In genomic region chr10:76382381-76382851, GRCh38 we compare ENCODE assay signal across 18 cellular contexts.
DNase-seq lines count a peak whose midpoint lies in the region; ATAC-seq and TF ChIP-seq lines count a peak whose summit lies in the region.
"Had no signal": no experiment of that assay in that cellular context is flagged by ENCODE, and none has a peak within 500 bp of the region (broad histone marks: within the 10 kb centered on the region; RNA-seq: fewer than 3 reads in every experiment).

No MANE protein-coding gene starts in this region.

- no peak overlapping the region for H3K27ac ChIP-seq in naive thymus-derived CD4-positive, alpha-beta T cell (ENCODE audit: low read depth, low read length)
- H3K27ac ChIP-seq: ovary, SJCRH30 had no signal

- H3K36me3 ChIP-seq in skeletal muscle satellite cell (ENCODE audit: insufficient read depth, low read length) = no peaks in the 10 kb centered on the region
- no peaks in the 10 kb centered on the region for H3K36me3 ChIP-seq in naive thymus-derived CD4-positive, alpha-beta T cell (ENCODE audit: control insufficient read depth in 2 of 3, insufficient read depth in 3 of 3, low read length in 3 of 3)
- H3K36me3 ChIP-seq: ovary, SJCRH30 had no signal

- H3K27me3 Mint-ChIP-seq in naive thymus-derived CD4-positive, alpha-beta T cell = peaks cover 0 to 4% (median 0%) of the 10 kb centered on the region in 5 donors
- H3K27me3 Mint-ChIP-seq: stimulated activated naive CD8-positive, alpha-beta T cell treated with anti-CD3 and anti-CD28 coated beads, Interleukin-15, Interleukin-2, amounts not matched to agents 100 ng/mL and 50 ng/mL, for 24 hours had no signal

- H3K27ac Mint-ChIP-seq in naive thymus-derived CD4-positive, alpha-beta T cell = no peak overlapping the region
- H3K27ac Mint-ChIP-seq: stimulated activated naive CD8-positive, alpha-beta T cell treated with anti-CD3 and anti-CD28 coated beads, Interleukin-15, Interleukin-2, amounts not matched to agents 100 ng/mL and 50 ng/mL, for 24 hours had no signal

- no peaks in the 10 kb centered on the region for H3K36me3 Mint-ChIP-seq in naive thymus-derived CD4-positive, alpha-beta T cell

- intact Hi-C loops in naive thymus-derived CD4-positive, alpha-beta T cell (cut with micrococcal nuclease) = no loop called here

- H3K9me3 ChIP-seq in skeletal muscle satellite cell (replicated peaks; ENCODE audit: low read length) = no peaks in the 10 kb centered on the region
- H3K9me3 ChIP-seq in naive thymus-derived CD4-positive, alpha-beta T cell (ENCODE audit: control insufficient read depth in 2 of 3, low read length in 3 of 3) = no peaks in the 10 kb centered on the region
- H3K9me3 ChIP-seq: ovary, SJCRH30 had no signal

- POLR2A ChIA-PET in naive thymus-derived CD4-positive, alpha-beta T cell (lab: Charles Lee) = no interaction called here

- H3K9me3 Mint-ChIP-seq in naive thymus-derived CD4-positive, alpha-beta T cell = peaks cover 0 to 16% (median 4%) of the 10 kb centered on the region in 11 donors
- H3K9me3 Mint-ChIP-seq: stimulated activated naive CD8-positive, alpha-beta T cell treated with anti-CD3 and anti-CD28 coated beads, Interleukin-15, Interleukin-2, amounts not matched to agents 100 ng/mL and 50 ng/mL, for 24 hours had no signal

- H3K4me3 Mint-ChIP-seq in naive thymus-derived CD4-positive, alpha-beta T cell = no peak overlapping the region
- H3K4me3 Mint-ChIP-seq: stimulated activated naive CD8-positive, alpha-beta T cell treated with anti-CD3 and anti-CD28 coated beads, Interleukin-15, Interleukin-2, amounts not matched to agents 100 ng/mL and 50 ng/mL, for 24 hours had no signal

- CTCF ChIA-PET in naive thymus-derived CD4-positive, alpha-beta T cell (lab: Charles Lee) = no interaction called here

- no peak overlapping the region for H3K4me3 ChIP-seq in fibroblast of villous mesenchyme (ENCODE audit: low read depth, low read length)
- no peak overlapping the region for H3K4me3 ChIP-seq in skeletal muscle satellite cell (ENCODE audit: low read length)
- H3K4me3 ChIP-seq in naive thymus-derived CD4-positive, alpha-beta T cell (ENCODE audit: low read length) = no peak overlapping the region
- H3K4me3 ChIP-seq: ovary, SJCRH30 had no signal

- no peak overlapping the region for H3K9ac ChIP-seq in skeletal muscle satellite cell (ENCODE audit: low read depth, low read length)

- no peaks in the 10 kb centered on the region for H3K27me3 ChIP-seq in skeletal muscle satellite cell (ENCODE audit: control insufficient read depth, insufficient read depth, low read length)
- no peaks in the 10 kb centered on the region for H3K27me3 ChIP-seq in naive thymus-derived CD4-positive, alpha-beta T cell (ENCODE audit: control insufficient read depth in 2 of 2, insufficient read depth in 2 of 2, low read length in 2 of 2)
- H3K27me3 ChIP-seq: ovary, SJCRH30 had no signal

- H3K4me1 Mint-ChIP-seq in naive thymus-derived CD4-positive, alpha-beta T cell = no peaks in the 10 kb centered on the region

- peak overlapping the region; percentile 10 for H3K4me2 ChIP-seq in skeletal muscle satellite cell (ENCODE audit: low read length)

- DNase-seq in H4 (ENCODE audit: low spot score) = peak; percentile 67
- DNase-seq in SKM-1 (lab: John Stamatoyannopoulos, UW; ENCODE audit: unreplicated experiment) = peak; percentile 13
- DNase-seq in fibroblast of villous mesenchyme (ENCODE audit: low read depth) = peak; percentile 78
- DNase-seq in RPMI8226 = no peak
- DNase-seq in AML-193 (lab: John Stamatoyannopoulos, UW) = no peak
- DNase-seq in HK-2 (ENCODE audit: unreplicated experiment) = no peak
- DNase-seq in naive thymus-derived CD4-positive, alpha-beta T cell = no peak
- DNase-seq: activated CD4-positive, alpha-beta T cell treated with anti-CD3 and anti-CD28 coated beads for 4 hours; activated effector memory CD4-positive, alpha-beta T cell treated with Interleukin-2 at 50 U/mL for 16 hours; caudate nucleus; DMS153; left colon; NCI-H524; ovary; stimulated activated CD4-positive, alpha-beta T cell treated with anti-CD3 and anti-CD28 coated beads, Interleukin-4, amount 100 ng/mL, for 1 hour had no signal

- ATAC-seq in naive thymus-derived CD4-positive, alpha-beta T cell = no peak
- ATAC-seq: left colon had no signal

- TF ChIP-seq CTCF in fibroblast of villous mesenchyme (IDR thresholded peaks at IDR 0.05; ENCODE audit: insufficient read depth, low read depth, low read length) = no peak

- H3K4me1 ChIP-seq in skeletal muscle satellite cell (ENCODE audit: control insufficient read depth, insufficient read depth, low read length) = peaks cover 16% of the 10 kb centered on the region
- H3K4me1 ChIP-seq in naive thymus-derived CD4-positive, alpha-beta T cell (ENCODE audit: control insufficient read depth in 2 of 2, insufficient read depth in 2 of 2, low read length in 2 of 2) = no peaks in the 10 kb centered on the region
- H3K4me1 ChIP-seq: SJCRH30 had no signal

Comparison
In these comparisons a context has a peak if more than half of its experiments do, and no peak if none do; other contexts are left out.
1. DNase-seq: peak in H4 (single experiment), SKM-1 (single experiment) and fibroblast of villous mesenchyme (single experiment); none in RPMI8226 (single experiment), AML-193 (0 of 2), HK-2 (single experiment) and naive thymus-derived CD4-positive, alpha-beta T cell (0 of 9).